ENCODE assay signal across 23 cellular contexts in genomic region chr14:61335049-61335448, GRCh38. TPM values are rescaled to one million over a fixed set of nuclear protein-coding genes. Genes with fewer than 3 reads are reported as not detected.
DNase-seq lines count a peak whose midpoint lies in the region; ATAC-seq, FAIRE-seq and TF ChIP-seq lines count a peak whose summit lies in the region.
"Had no signal": no experiment of that assay in that cellular context is flagged by ENCODE, and none has a peak within 500 bp of the region (broad histone marks: within the 10 kb centered on the region; RNA-seq: fewer than 3 reads in every experiment).

No MANE protein-coding gene starts in this region.

- H3K27me3 ChIP-seq in cardiac muscle cell (no peaks in the 10 kb centered on the region), endothelial cell of umbilical vein (ENCODE audit: control insufficient read depth in 2 of 2, insufficient read depth in 2 of 2, low read length in 2 of 2) (no peaks in the 10 kb centered on the region)
- H3K27me3 ChIP-seq: gastrocnemius medialis, SJSA1 had no signal

- H3K79me2 ChIP-seq in endothelial cell of umbilical vein (ENCODE audit: control insufficient read depth, insufficient read depth, low read length) = peaks cover 93% of the 10 kb centered on the region

- POLR2A ChIA-PET in activated CD8-positive, alpha-beta T cell treated with anti-CD3 and anti-CD28 coated beads for 36 hours (lab: Charles Lee) = interaction anchor here (0.6 to 7.6 kb wide), 20 partner anchors 10 to 364 kb away, joined by 3 to 116 read pairs (median 4); partner anchors contain the start of gene PRKCH
- POLR2A ChIA-PET in endothelial cell of umbilical vein (lab: Charles Lee) = no interaction called here

- no peak for FAIRE-seq in endothelial cell of umbilical vein (lab: Jason Lieb, UNC)

- no peaks in the 10 kb centered on the region for H3K9me3 Mint-ChIP-seq in activated CD8-positive, alpha-beta T cell treated with anti-CD3 and anti-CD28 coated beads for 36 hours
- H3K9me3 Mint-ChIP-seq: nephron progenitor cell had no signal

- no peaks in the 10 kb centered on the region for H3K9me1 ChIP-seq in endothelial cell of umbilical vein (replicated peaks; ENCODE audit: control insufficient read depth, extremely low read depth, insufficient read depth, low read length)

- no peak overlapping the region for H3K9ac ChIP-seq in endothelial cell of umbilical vein (replicated peaks; ENCODE audit: extremely low read depth, insufficient read depth, low read length)

- peak overlapping the region; percentile 96 for H3K27ac Mint-ChIP-seq in activated CD8-positive, alpha-beta T cell treated with anti-CD3 and anti-CD28 coated beads for 36 hours
- H3K27ac Mint-ChIP-seq: nephron progenitor cell had no signal

- no TSS peak for BruUV-seq in endothelial cell of umbilical vein (replicated peaks; lab: Mats Ljungman, UMichigan)

- peak overlapping the region; percentile 65 for H3K4me2 ChIP-seq in endothelial cell of umbilical vein (ENCODE audit: insufficient read depth, low read length)

- peaks cover 83% of the 10 kb centered on the region for H3K4me1 Mint-ChIP-seq in activated CD8-positive, alpha-beta T cell treated with anti-CD3 and anti-CD28 coated beads for 36 hours (ENCODE audit: low read depth)

- H3K9me3 ChIP-seq in cardiac muscle cell (ENCODE audit: low read depth) (no peaks in the 10 kb centered on the region), endothelial cell of umbilical vein (replicated peaks; ENCODE audit: control insufficient read depth, insufficient read depth, low read length) (no peaks in the 10 kb centered on the region)
- H3K9me3 ChIP-seq: gastrocnemius medialis, SJSA1 had no signal

- peak overlapping the region; percentile 87 for H3K27ac ChIP-seq in cardiac muscle cell
- peak overlapping the region; percentile 19 for H3K27ac ChIP-seq in endothelial cell of umbilical vein (ENCODE audit: insufficient read depth, low read depth, low read length)
- H3K27ac ChIP-seq: dorsolateral prefrontal cortex, SJSA1 had no signal

- H3K4me1 ChIP-seq in cardiac muscle cell (ENCODE audit: low read depth) (peaks cover 54% of the 10 kb centered on the region), endothelial cell of umbilical vein (ENCODE audit: control insufficient read depth, extremely low read depth, insufficient read depth, low read length) (peaks cover 59% of the 10 kb centered on the region)
- H3K4me1 ChIP-seq: SJSA1 had no signal

- dilution Hi-C loops in endothelial cell of umbilical vein (cut with MboI; ENCODE audit: extremely low pct_ligation_motif_present, low sequenced_read_pairs) = no loop called here

- intact Hi-C loops in left cardiac atrium (cut with DNase I) (no loop called here), endothelial cell of umbilical vein (cut with micrococcal nuclease) (no loop called here)
- intact Hi-C loops in activated CD8-positive, alpha-beta T cell treated with anti-CD3 and anti-CD28 coated beads for 36 hours (cut with micrococcal nuclease) = no loop called here

- no peak for DNase-seq in cardiac muscle cell (ENCODE audit: low read depth in 1 of 2, low spot score in 1 of 2)
- DNase-seq in left cardiac atrium = no peak
- DNase-seq in activated CD8-positive, alpha-beta T cell treated with anti-CD3 and anti-CD28 coated beads for 36 hours = no peak
- DNase-seq in endothelial cell of umbilical vein (ENCODE audit: low read depth, low spot score) = no peak
- no peak for DNase-seq in NCI-H524 (lab: John Stamatoyannopoulos, UW)
- no peak for DNase-seq in occipital lobe (lab: John Stamatoyannopoulos, UW)
- DNase-seq: activated CD4-positive, CD25-positive, alpha-beta regulatory T cell; activated CD8-positive, alpha-beta memory T cell treated with anti-CD3 and anti-CD28 coated beads, Interleukin-2, amount 50 U/mL, for 48 hours; DMS79; dorsolateral prefrontal cortex; gastrocnemius medialis; kidney glomerular epithelial cell; MM.1S; NCI-H146; NCI-H2227 treated with DMSO at 0.1 percent for 48 hours; nephron progenitor cell; posterior cingulate gyrus; stimulated activated CD4-positive, alpha-beta T cell treated with anti-CD3 and anti-CD28 coated beads, Interleukin-2, amount 100 ng/mL, for 24 hours; T-helper 9 cell had no signal

- H3K36me3 ChIP-seq in cardiac muscle cell = no peaks in the 10 kb centered on the region
- H3K36me3 ChIP-seq in endothelial cell of umbilical vein (ENCODE audit: control insufficient read depth in 2 of 2, extremely low read depth in 1 of 2, insufficient read depth in 2 of 2, low read length in 2 of 2) = peaks cover 0 to 6% of the 10 kb centered on the region in 2 experiments
- H3K36me3 ChIP-seq: gastrocnemius medialis, SJSA1 had no signal

- peaks cover 69% of the 10 kb centered on the region for H3K36me3 Mint-ChIP-seq in activated CD8-positive, alpha-beta T cell treated with anti-CD3 and anti-CD28 coated beads for 36 hours (ENCODE audit: low read depth)

- no peaks in the 10 kb centered on the region for H3K27me3 Mint-ChIP-seq in activated CD8-positive, alpha-beta T cell treated with anti-CD3 and anti-CD28 coated beads for 36 hours

- CTCF ChIA-PET in activated CD8-positive, alpha-beta T cell treated with anti-CD3 and anti-CD28 coated beads for 36 hours (lab: Charles Lee) = interaction anchor here (0.6 to 5.0 kb wide), 4 partner anchors 12 to 60 kb away, joined by 3 to 20 read pairs (median 9); partner anchors contain the start of gene PRKCH
- CTCF ChIA-PET in endothelial cell of umbilical vein (lab: Charles Lee) = interaction anchor here (1.0 to 4.1 kb wide), 5 partner anchors 8 to 791 kb away, joined by 3 to 17 read pairs (median 3); no protein-coding TSS in a partner anchor

- peak overlapping the region; percentile 60 for H3K4me3 Mint-ChIP-seq in activated CD8-positive, alpha-beta T cell treated with anti-CD3 and anti-CD28 coated beads for 36 hours
- H3K4me3 Mint-ChIP-seq: nephron progenitor cell had no signal

- no peak for TF ChIP-seq CTCF in cardiac muscle cell (IDR thresholded peaks at IDR 0.05; ENCODE audit: low read depth, low read length)
- TF ChIP-seq CTCF in activated CD8-positive, alpha-beta T cell treated with anti-CD3 and anti-CD28 coated beads for 36 hours (IDR thresholded peaks at IDR 0.05) = no peak
- TF ChIP-seq CTCF in endothelial cell of umbilical vein (IDR thresholded peaks at IDR 0.05; ENCODE audit: extremely low read depth in 1 of 2, insufficient read depth in 1 of 2, low read depth in 1 of 2, low read length in 2 of 2) = no peak

- no peak for TF ChIP-seq POLR2A in endothelial cell of umbilical vein (IDR thresholded peaks at IDR 0.05; ENCODE audit: low read depth, low read length)

- H3K4me3 ChIP-seq in cardiac muscle cell = no peak overlapping the region
- no peak overlapping the region for H3K4me3 ChIP-seq in endothelial cell of umbilical vein (replicated peaks in 1 of 3; ENCODE audit: insufficient read depth in 1 of 3, low read depth in 1 of 3, low read length in 3 of 3)
- H3K4me3 ChIP-seq: dorsolateral prefrontal cortex, gastrocnemius medialis, SJSA1 had no signal

- H2AFZ ChIP-seq in endothelial cell of umbilical vein (ENCODE audit: low read depth, low read length) = no peak overlapping the region

- H4K20me1 ChIP-seq in endothelial cell of umbilical vein (replicated peaks; ENCODE audit: control insufficient read depth, extremely low read depth, insufficient read depth, low read length) = peaks cover 2% of the 10 kb centered on the region

- no peak for ATAC-seq in left cardiac atrium
- ATAC-seq in activated CD8-positive, alpha-beta T cell treated with anti-CD3 and anti-CD28 coated beads for 36 hours = peak; percentile 12
- ATAC-seq in HG03139 (IDR thresholded peaks at IDR 0.05; ENCODE audit: unreplicated experiment) = no peak
- ATAC-seq: esophagus mucosa, gastrocnemius medialis, HCT116 had no signal

TF ChIP-seq in endothelial cell of umbilical vein, 7 proteins besides CTCF, POLR2A, EP300 and RAD21:
- TF ChIP-seq, protein P1, sequence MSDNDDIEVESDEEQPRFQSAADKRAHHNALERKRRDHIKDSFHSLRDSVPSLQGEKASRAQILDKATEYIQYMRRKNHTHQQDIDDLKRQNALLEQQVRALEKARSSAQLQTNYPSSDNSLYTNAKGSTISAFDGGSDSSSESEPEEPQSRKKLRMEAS (IDR thresholded peaks at IDR 0.05; ENCODE audit: insufficient read depth, insufficient read length) = no peak
- TF ChIP-seq JUN (IDR thresholded peaks at IDR 0.05; ENCODE audit: borderline replicate concordance, insufficient read depth, insufficient read length, low read depth) (no peak), GATA2 (IDR thresholded peaks at IDR 0.05; ENCODE audit: insufficient read depth, insufficient read length, low read depth, low read length) (no peak)
TF ChIP-seq in endothelial cell of umbilical vein: peak in this region for 0.

RNA-seq across cellular contexts. Expression of gene PRKCH, which starts 13.7 kb away (rescaled TPM):
- total RNA-seq in cardiac muscle cell (64.0 and 128 TPM in 2 replicates), left cardiac atrium (10 to 100 TPM; 17.6 to 34.8 TPM), endothelial cell of umbilical vein (101 and 103 TPM in 2 replicates), occipital lobe (21.2 TPM)
- polyA plus RNA-seq in cardiac muscle cell (51.0 and 113 TPM in 2 replicates), endothelial cell of umbilical vein (97.7 and 100 TPM in 2 replicates)
- total RNA-seq in activated CD8-positive, alpha-beta T cell treated with anti-CD3 and anti-CD28 coated beads for 36 hours = 100 to 1,000 TPM; 193 to 194 TPM
- polyA plus RNA-seq in endothelial cell of umbilical vein (2011; cell fraction: cytosol; rRNA removed) = 113 and 120 TPM in 2 replicates
- polyA plus RNA-seq in endothelial cell of umbilical vein (2011; cell fraction: nucleus; rRNA removed) = 105 and 108 TPM in 2 replicates
- 54.4 and 93.2 TPM in 2 replicates for polyA plus RNA-seq in endothelial cell of umbilical vein (2012)
- 323 and 360 TPM in 2 replicates for polyA minus RNA-seq in endothelial cell of umbilical vein
- polyA minus RNA-seq in endothelial cell of umbilical vein (2011; cell fraction: cytosol; rRNA and poly(A)+ RNA removed) = 1.2 TPM
- polyA minus RNA-seq in endothelial cell of umbilical vein (2011; cell fraction: nucleus; rRNA and poly(A)+ RNA removed) = 293 and 389 TPM in 2 replicates

RNA-seq across cellular contexts. Expression of gene TMEM30B, which starts 53.9 kb away (rescaled TPM):
- total RNA-seq in cardiac muscle cell (0.45 TPM in 1 of 2 replicates, not detected in the other), left cardiac atrium (1 to 10 TPM in 1 of 2 donors, under 1 TPM in 1; 0.82 to 1.5 TPM), endothelial cell of umbilical vein (0.25 and 0.35 TPM in 2 replicates), occipital lobe (0.16 TPM)
- polyA plus RNA-seq in cardiac muscle cell (0.26 and 0.32 TPM in 2 replicates), endothelial cell of umbilical vein (0.32 and 0.37 TPM in 2 replicates)
- 1 to 10 TPM; 1.7 to 1.8 TPM for total RNA-seq in activated CD8-positive, alpha-beta T cell treated with anti-CD3 and anti-CD28 coated beads for 36 hours
- 0.10 and 0.28 TPM in 2 replicates for polyA plus RNA-seq in endothelial cell of umbilical vein (2011; cell fraction: cytosol; rRNA removed)
- 0.08 and 0.10 TPM in 2 replicates for polyA plus RNA-seq in endothelial cell of umbilical vein (2011; cell fraction: nucleus; rRNA removed)
- polyA plus RNA-seq in endothelial cell of umbilical vein (2012) = 0.11 and 0.42 TPM in 2 replicates
- 0.12 and 0.76 TPM in 2 replicates for polyA minus RNA-seq in endothelial cell of umbilical vein
- not detected for polyA minus RNA-seq in endothelial cell of umbilical vein (2011; cell fraction: cytosol; rRNA and poly(A)+ RNA removed)
- polyA minus RNA-seq in endothelial cell of umbilical vein (2011; cell fraction: nucleus; rRNA and poly(A)+ RNA removed) = 0.19 TPM in 1 of 2 replicates, not detected in the other
- total RNA-seq: SJSA1 had no signal
